7 cellular contexts compared by ENCODE assay signal in the genomic region with DNA sequence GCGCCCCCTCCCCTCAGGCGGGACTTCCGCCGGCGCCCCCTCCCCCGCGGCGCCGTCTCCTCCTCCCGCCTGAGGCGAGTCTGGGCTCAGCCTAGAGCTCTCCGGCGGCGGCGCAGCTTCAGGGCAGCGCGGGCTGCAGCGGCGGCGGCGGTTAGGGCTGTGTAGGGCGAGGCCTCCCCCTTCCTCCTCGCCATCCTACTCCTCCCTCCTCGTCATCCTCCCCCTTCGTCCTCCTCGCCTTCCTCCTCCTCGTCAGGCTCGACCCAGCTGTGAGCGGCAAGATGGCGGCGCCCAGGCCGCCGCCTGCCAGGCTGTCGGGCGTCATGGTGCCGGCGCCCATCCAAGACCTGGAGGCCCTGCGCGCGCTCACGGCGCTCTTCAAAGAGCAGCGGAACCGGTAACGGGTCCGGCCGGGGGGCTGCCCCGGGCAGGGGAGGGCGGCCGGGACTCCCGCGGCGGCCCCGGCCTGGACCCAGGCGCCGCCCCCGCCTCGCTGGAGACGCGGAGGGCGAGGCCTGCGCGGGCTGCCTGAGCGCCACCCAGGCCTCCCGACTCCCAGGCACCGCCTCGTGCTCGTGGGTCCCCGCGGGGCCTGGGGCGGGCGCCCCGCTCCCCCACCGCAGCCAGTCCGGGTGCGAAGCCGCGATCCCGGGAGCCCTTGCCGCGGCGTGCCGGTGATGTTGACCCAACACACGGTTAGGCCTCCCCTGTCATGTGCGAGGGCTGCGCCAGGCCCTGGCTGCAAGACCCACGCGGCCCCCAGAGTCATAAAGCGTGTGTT. TPM values are rescaled to one million over a fixed set of nuclear protein-coding genes. Genes with fewer than 3 reads are reported as not detected.
DNase-seq lines count a peak whose midpoint lies in the region; ATAC-seq and TF ChIP-seq lines count a peak whose summit lies in the region.

A gene with protein sequence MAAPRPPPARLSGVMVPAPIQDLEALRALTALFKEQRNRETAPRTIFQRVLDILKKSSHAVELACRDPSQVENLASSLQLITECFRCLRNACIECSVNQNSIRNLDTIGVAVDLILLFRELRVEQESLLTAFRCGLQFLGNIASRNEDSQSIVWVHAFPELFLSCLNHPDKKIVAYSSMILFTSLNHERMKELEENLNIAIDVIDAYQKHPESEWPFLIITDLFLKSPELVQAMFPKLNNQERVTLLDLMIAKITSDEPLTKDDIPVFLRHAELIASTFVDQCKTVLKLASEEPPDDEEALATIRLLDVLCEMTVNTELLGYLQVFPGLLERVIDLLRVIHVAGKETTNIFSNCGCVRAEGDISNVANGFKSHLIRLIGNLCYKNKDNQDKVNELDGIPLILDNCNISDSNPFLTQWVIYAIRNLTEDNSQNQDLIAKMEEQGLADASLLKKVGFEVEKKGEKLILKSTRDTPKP (plus strand): TSS at position 52 of the 781 bp plus-strand sequence. CDS start 230 bp downstream, at position 282.

- peaks cover 9% of the 10 kb centered on the region for H3K27me3 Mint-ChIP-seq in activated CD4-positive, alpha-beta T cell treated with anti-CD3 and anti-CD28 coated beads, Interleukin-2, amount 10 ng/mL, durations not matched to agents 7 days and 5 days
- H3K27me3 Mint-ChIP-seq in dendritic cell treated with granulocyte-macrophage colony-stimulating factor and Interleukin-4, amounts not matched to agents 40 ng/mL and 50 ng/mL, for 4 days, result peaks cover 5% of the 10 kb centered on the region

- H3K9me3 Mint-ChIP-seq in activated CD4-positive, alpha-beta T cell treated with anti-CD3 and anti-CD28 coated beads, Interleukin-2, amount 10 ng/mL, durations not matched to agents 7 days and 5 days, result no peaks in the 10 kb centered on the region
- H3K9me3 Mint-ChIP-seq in dendritic cell treated with granulocyte-macrophage colony-stimulating factor and Interleukin-4, amounts not matched to agents 40 ng/mL and 50 ng/mL, for 4 days, result no peaks in the 10 kb centered on the region

- ATAC-seq in GM18858 (IDR thresholded peaks at IDR 0.05; ENCODE audit: unreplicated experiment) (peak; percentile 36), HG03097 (IDR thresholded peaks at IDR 0.05; ENCODE audit: low FRiP score, unreplicated experiment) (peak; percentile 51), left lung (peak; percentile 92)

- H3K9me3 ChIP-seq in left lung, result no peaks in the 10 kb centered on the region

- H3K27ac ChIP-seq in left lung, result peak within 1 kb of the TSS; percentile 83 to 89

- no peak for TF ChIP-seq CTCF in left lung (IDR thresholded peaks at IDR 0.05)

- H3K36me3 ChIP-seq in left lung, result peaks cover 0 to 5% of the 10 kb centered on the region in 2 donors

- H3K4me3 Mint-ChIP-seq in activated CD4-positive, alpha-beta T cell treated with anti-CD3 and anti-CD28 coated beads, Interleukin-2, amount 10 ng/mL, durations not matched to agents 7 days and 5 days, result peak within 1 kb of the TSS; percentile 91
- peak within 1 kb of the TSS; percentile 94 for H3K4me3 Mint-ChIP-seq in dendritic cell treated with granulocyte-macrophage colony-stimulating factor and Interleukin-4, amounts not matched to agents 40 ng/mL and 50 ng/mL, for 4 days

- intact Hi-C loops in dendritic cell treated with granulocyte-macrophage colony-stimulating factor and Interleukin-4, amounts not matched to agents 40 ng/mL and 50 ng/mL, for 4 days (cut with micrococcal nuclease), result no loop called here
- intact Hi-C loops in left lung (cut with DNase I), result no loop called here

- peaks cover 7% of the 10 kb centered on the region for H3K36me3 Mint-ChIP-seq in activated CD4-positive, alpha-beta T cell treated with anti-CD3 and anti-CD28 coated beads, Interleukin-2, amount 10 ng/mL, durations not matched to agents 7 days and 5 days (ENCODE audit: low read depth)
- H3K36me3 Mint-ChIP-seq in dendritic cell treated with granulocyte-macrophage colony-stimulating factor and Interleukin-4, amounts not matched to agents 40 ng/mL and 50 ng/mL, for 4 days (ENCODE audit: low read depth), result peaks cover 25% of the 10 kb centered on the region

- CTCF ChIA-PET in activated CD4-positive, alpha-beta T cell treated with anti-CD3 and anti-CD28 coated beads, Interleukin-2, amount 10 ng/mL, durations not matched to agents 7 days and 5 days (lab: Charles Lee), result interaction anchor here (1.0 to 1.1 kb wide), 2 partner anchors 24 to 114 kb away, joined by 3 read pairs; no protein-coding TSS in a partner anchor

- H3K27ac Mint-ChIP-seq in activated CD4-positive, alpha-beta T cell treated with anti-CD3 and anti-CD28 coated beads, Interleukin-2, amount 10 ng/mL, durations not matched to agents 7 days and 5 days, result peak within 1 kb of the TSS; percentile 93
- peak within 1 kb of the TSS; percentile 91 for H3K27ac Mint-ChIP-seq in dendritic cell treated with granulocyte-macrophage colony-stimulating factor and Interleukin-4, amounts not matched to agents 40 ng/mL and 50 ng/mL, for 4 days

- H3K4me1 Mint-ChIP-seq in activated CD4-positive, alpha-beta T cell treated with anti-CD3 and anti-CD28 coated beads, Interleukin-2, amount 10 ng/mL, durations not matched to agents 7 days and 5 days, result peaks cover 34% of the 10 kb centered on the region
- H3K4me1 Mint-ChIP-seq in dendritic cell treated with granulocyte-macrophage colony-stimulating factor and Interleukin-4, amounts not matched to agents 40 ng/mL and 50 ng/mL, for 4 days (ENCODE audit: low read depth), result peaks cover 30% of the 10 kb centered on the region

- H3K4me3 ChIP-seq in left lung, result peak within 1 kb of the TSS; percentile 86 to 89

- peak; percentile 35 for DNase-seq in NCI-H460 (ENCODE audit: extremely low read depth, low read depth)
- DNase-seq in activated CD4-positive, alpha-beta T cell treated with anti-CD3 and anti-CD28 coated beads, Interleukin-2, amount 10 ng/mL, durations not matched to agents 7 days and 5 days, result peak; percentile 78
- peak; percentile 71 to 91 for DNase-seq in left lung
- peak; percentile 76 to 81 for DNase-seq in stimulated activated CD4-positive, alpha-beta T cell treated with anti-CD3 and anti-CD28 coated beads, Interleukin-2, amount 100 ng/mL, for 24 hours

- peaks cover 10 to 24% of the 10 kb centered on the region in 2 donors for H3K4me1 ChIP-seq in left lung

- H3K27me3 ChIP-seq in left lung, result no peaks in the 10 kb centered on the region

- POLR2A ChIA-PET in activated CD4-positive, alpha-beta T cell treated with anti-CD3 and anti-CD28 coated beads, Interleukin-2, amount 10 ng/mL, durations not matched to agents 7 days and 5 days (lab: Charles Lee), result no interaction called here

RNA-seq across cellular contexts. Expression of the gene that starts here (rescaled TPM):
- 42.1 and 58.6 TPM in 2 replicates for total RNA-seq in NCI-H460 (2014; rRNA removed; shearing (Covaris generic))
- 27.6 and 33.7 TPM in 2 replicates for polyA plus RNA-seq in NCI-H460 (2014; cell fraction: nucleus; rRNA removed)
- 100 to 1,000 TPM in 1 of 2 experiments, 10 to 100 TPM in 1; 91.5 to 103 TPM for total RNA-seq in activated CD4-positive, alpha-beta T cell treated with anti-CD3 and anti-CD28 coated beads, Interleukin-2, amount 10 ng/mL, durations not matched to agents 7 days and 5 days
- total RNA-seq in left lung, result 100 to 1,000 TPM; 117 to 131 TPM

Comparison
In these comparisons a context has a peak if more than half of its experiments do, and no peak if none do; other contexts are left out.
1. Peak in every context shown above with its lines: DNase-seq, ATAC-seq, H3K4me3 ChIP-seq and H3K27ac ChIP-seq.
2. ATAC-seq: peak in every context shown above with its lines; median percentile 92 in left lung; 51 in HG03097; 36 in GM18858.